8 cellular contexts compared by ENCODE assay signal in the genomic region with DNA sequence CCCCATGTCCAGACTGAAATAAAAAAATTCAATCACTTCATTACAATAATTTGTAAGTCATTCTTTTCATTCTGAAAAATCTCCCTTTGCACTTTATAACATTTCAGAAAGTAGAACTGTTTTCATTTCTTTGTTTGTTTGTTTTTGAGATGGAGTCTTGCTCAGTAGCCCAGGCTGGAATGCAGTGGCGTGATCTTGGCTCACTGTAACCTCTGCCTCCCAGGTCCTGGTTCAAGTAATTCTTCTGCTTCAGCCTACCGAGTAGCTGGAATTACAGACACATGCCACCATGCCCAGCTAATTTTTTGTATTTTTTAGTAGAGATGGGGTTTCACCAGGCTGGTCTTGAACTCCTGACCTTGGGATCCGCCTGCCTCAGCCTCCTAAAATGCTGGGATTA. TPM values are rescaled to one million over a fixed set of nuclear protein-coding genes. Genes with fewer than 3 reads are reported as not detected.
DNase-seq lines count a peak whose midpoint lies in the region; ATAC-seq and TF ChIP-seq lines count a peak whose summit lies in the region.
"Not testable (repeated sequence)": the region's sequence is repeated elsewhere in the genome, so short reads cannot be mapped to it uniquely, and the experiment has no call there.

No MANE protein-coding gene starts in this region.

- H3K4me2 ChIP-seq in smooth muscle cell = not testable (repeated sequence)

- H2AFZ ChIP-seq in ACC112 (ENCODE audit: low read length, unreplicated experiment) (peak overlapping the region; percentile 83), smooth muscle cell (ENCODE audit: low read depth) (peak overlapping the region; percentile 1)

- POLR2A ChIA-PET in activated CD8-positive, alpha-beta T cell treated with anti-CD3 and anti-CD28 coated beads for 36 hours (lab: Charles Lee) = interaction anchor here (1.0 kb wide), 1 partner anchor 95 kb away, joined by 3 read pairs; no protein-coding TSS in a partner anchor
- POLR2A ChIA-PET in MCF 10A (lab: Yijun Ruan, JAX) = interaction anchor here (0.6 to 2.1 kb wide), 3 partner anchors 51 to 79 kb away, joined by 3 to 11 read pairs (median 5); no protein-coding TSS in a partner anchor

- not testable (repeated sequence) for ATAC-seq in activated CD8-positive, alpha-beta T cell treated with anti-CD3 and anti-CD28 coated beads for 36 hours

- H3K36me3 Mint-ChIP-seq in HFFc6 (ENCODE audit: low read depth); activated CD8-positive, alpha-beta T cell treated with anti-CD3 and anti-CD28 coated beads for 36 hours (ENCODE audit: low read depth); activated naive CD8-positive, alpha-beta T cell treated with anti-CD3 and anti-CD28 coated beads for 36 hours; MCF 10A (ENCODE audit: insufficient read depth, unreplicated experiment): not testable (repeated sequence)

- not testable (repeated sequence) for TF ChIP-seq EP300 in esophagus muscularis mucosa (IDR thresholded peaks at IDR 0.05)

- not testable (repeated sequence) for H3K9me3 Mint-ChIP-seq in HFFc6; activated CD8-positive, alpha-beta T cell treated with anti-CD3 and anti-CD28 coated beads for 36 hours; activated naive CD8-positive, alpha-beta T cell treated with anti-CD3 and anti-CD28 coated beads for 36 hours; MCF 10A (ENCODE audit: unreplicated experiment)

- H3K4me3 ChIP-seq in ACC112 (ENCODE audit: low read depth, low read length); esophagus muscularis mucosa; muscle layer of duodenum (ENCODE audit: low read depth in 1 of 2, low read length in 2 of 2); smooth muscle cell: not testable (repeated sequence)

- H3K36me3 ChIP-seq in ACC112 (ENCODE audit: insufficient read depth, low read length); esophagus muscularis mucosa; muscle layer of duodenum (ENCODE audit: control insufficient read depth in 1 of 2, insufficient read depth in 2 of 2, low read length in 2 of 2); smooth muscle cell (ENCODE audit: low read depth): not testable (repeated sequence)

- peaks cover 28% of the 10 kb centered on the region for H3K4me1 Mint-ChIP-seq in HFFc6 (ENCODE audit: low read depth)
- peaks cover 22% of the 10 kb centered on the region for H3K4me1 Mint-ChIP-seq in activated CD8-positive, alpha-beta T cell treated with anti-CD3 and anti-CD28 coated beads for 36 hours (ENCODE audit: low read depth)
- H3K4me1 Mint-ChIP-seq in activated naive CD8-positive, alpha-beta T cell treated with anti-CD3 and anti-CD28 coated beads for 36 hours = peaks cover 20% of the 10 kb centered on the region
- peaks cover 14% of the 10 kb centered on the region for H3K4me1 Mint-ChIP-seq in MCF 10A (ENCODE audit: insufficient read depth, unreplicated experiment)

- H3K27ac Mint-ChIP-seq in HFFc6 (peak overlapping the region; percentile 77), MCF 10A (ENCODE audit: low read depth, unreplicated experiment) (peak overlapping the region; percentile 55)
- peak overlapping the region; percentile 83 for H3K27ac Mint-ChIP-seq in activated CD8-positive, alpha-beta T cell treated with anti-CD3 and anti-CD28 coated beads for 36 hours
- peak overlapping the region; percentile 73 for H3K27ac Mint-ChIP-seq in activated naive CD8-positive, alpha-beta T cell treated with anti-CD3 and anti-CD28 coated beads for 36 hours

- TF ChIP-seq CTCF in HFFc6 (IDR thresholded peaks at IDR 0.05); activated CD8-positive, alpha-beta T cell treated with anti-CD3 and anti-CD28 coated beads for 36 hours (IDR thresholded peaks at IDR 0.05); MCF 10A (IDR thresholded peaks at IDR 0.05; ENCODE audit: unreplicated experiment); esophagus muscularis mucosa (IDR thresholded peaks at IDR 0.05); smooth muscle cell (IDR thresholded peaks at IDR 0.05; ENCODE audit: borderline replicate concordance, insufficient read depth, poor library complexity, severe bottlenecking): not testable (repeated sequence)

- WGBS in esophagus muscularis mucosa = 68% methylated on average over 3 of the region's 3 CpGs
- 62% methylated on average over 3 of the region's 3 CpGs for WGBS in smooth muscle cell (ENCODE audit: low lambda C conversion rate)

- H3K27me3 ChIP-seq in ACC112 (ENCODE audit: insufficient read depth, low read length); esophagus muscularis mucosa; muscle layer of duodenum (ENCODE audit: low read depth, low read length); smooth muscle cell (ENCODE audit: low read depth): not testable (repeated sequence)

- H3K4me3 Mint-ChIP-seq in HFFc6 = peak overlapping the region; percentile 57
- not testable (repeated sequence) for H3K4me3 Mint-ChIP-seq in activated CD8-positive, alpha-beta T cell treated with anti-CD3 and anti-CD28 coated beads for 36 hours; activated naive CD8-positive, alpha-beta T cell treated with anti-CD3 and anti-CD28 coated beads for 36 hours; MCF 10A (ENCODE audit: unreplicated experiment)

- not testable (repeated sequence) for H3K27me3 Mint-ChIP-seq in HFFc6 (ENCODE audit: insufficient read depth); activated CD8-positive, alpha-beta T cell treated with anti-CD3 and anti-CD28 coated beads for 36 hours; activated naive CD8-positive, alpha-beta T cell treated with anti-CD3 and anti-CD28 coated beads for 36 hours; MCF 10A (ENCODE audit: insufficient read depth, unreplicated experiment)

- BruUV-seq in MCF 10A (replicated peaks; lab: Mats Ljungman, UMichigan) = not testable (repeated sequence)

- H3F3A ChIP-seq in smooth muscle cell (ENCODE audit: low read depth) = not testable (repeated sequence)

- DNase-seq in HFFc6; activated CD8-positive, alpha-beta T cell treated with anti-CD3 and anti-CD28 coated beads for 36 hours; activated naive CD8-positive, alpha-beta T cell treated with anti-CD3 and anti-CD28 coated beads for 36 hours; MCF 10A (ENCODE audit: unreplicated experiment); esophagus muscularis mucosa (ENCODE audit: extremely low spot score); smooth muscle cell (lab: John Stamatoyannopoulos, UW; ENCODE audit: unreplicated experiment): not testable (repeated sequence)

- not testable (repeated sequence) for H3K9ac ChIP-seq in smooth muscle cell (ENCODE audit: low read depth)

- intact Hi-C loops in activated CD8-positive, alpha-beta T cell treated with anti-CD3 and anti-CD28 coated beads for 36 hours (cut with micrococcal nuclease) = loop anchor here (2.0 to 5.0 kb wide), 2 partner anchors 64 to 79 kb away; partner anchors contain the start of gene ECHDC1
- intact Hi-C loops in MCF 10A (cut with micrococcal nuclease) = loop anchor here (5.0 kb wide), 1 partner anchor 94 kb away; no protein-coding TSS in a partner anchor
- intact Hi-C loops in esophagus muscularis mucosa (cut with DNase I) = loop anchor here (2.0 kb wide), 1 partner anchor 118 kb away; no protein-coding TSS in a partner anchor

- peak overlapping the region; percentile 56; the same call in 1 of the 2 replicates for H3K27ac ChIP-seq in ACC112 (ENCODE audit: low read depth, low read length)
- peak overlapping the region; percentile 51 to 64 (median 56) for H3K27ac ChIP-seq in esophagus muscularis mucosa (replicated peaks in 1 of 4)
- H3K27ac ChIP-seq in muscle layer of duodenum (ENCODE audit: low read length) = peak overlapping the region; percentile 37
- not testable (repeated sequence) for H3K27ac ChIP-seq in smooth muscle cell (ENCODE audit: low read depth)

- H3K79me2 ChIP-seq in ACC112 (ENCODE audit: control insufficient read depth, insufficient read depth, low read length, unreplicated experiment); smooth muscle cell (ENCODE audit: low read depth): not testable (repeated sequence)

- H4K20me1 ChIP-seq in smooth muscle cell (ENCODE audit: low read depth) = not testable (repeated sequence)

- TF ChIP-seq POLR2A in esophagus muscularis mucosa (IDR thresholded peaks at IDR 0.05; ENCODE audit: low read depth) = not testable (repeated sequence)

- peaks cover 17% of the 10 kb centered on the region for H3K4me1 ChIP-seq in ACC112 (ENCODE audit: control insufficient read depth, insufficient read depth, low read length, unreplicated experiment)
- H3K4me1 ChIP-seq in esophagus muscularis mucosa = peaks cover 0 to 26% (median 17%) of the 10 kb centered on the region in 4 donors
- not testable (repeated sequence) for H3K4me1 ChIP-seq in muscle layer of duodenum (ENCODE audit: control insufficient read depth in 1 of 2, insufficient read depth in 2 of 2, low read length in 2 of 2); smooth muscle cell (ENCODE audit: low read depth)

- CTCF ChIA-PET in activated CD8-positive, alpha-beta T cell treated with anti-CD3 and anti-CD28 coated beads for 36 hours (lab: Charles Lee) = interaction anchor here (0.8 to 1.6 kb wide), 7 partner anchors 63 to 156 kb away, joined by 3 to 7 read pairs (median 3); no protein-coding TSS in a partner anchor
- CTCF ChIA-PET in MCF 10A (lab: Yijun Ruan, JAX) = interaction anchor here (0.5 to 5.2 kb wide), 29 partner anchors 8 to 1414 kb away, joined by 3 to 36 read pairs (median 4); partner anchors contain the start of gene ECHDC1

- H3K9me3 ChIP-seq in esophagus muscularis mucosa; muscle layer of duodenum (ENCODE audit: control insufficient read depth in 1 of 2, low read length in 2 of 2); smooth muscle cell (replicated peaks; ENCODE audit: low read depth): not testable (repeated sequence)

RNA-seq across cellular contexts. Expression of gene KIAA0408, which starts 38.0 kb away (rescaled TPM):
- total RNA-seq in HFFc6 (2021; fragmentation: NEBNext Ultra II Directional; extraction: Animal tissue kit (Norgen Biotek cat#: 25700)) = 1 to 10 TPM; 1.4 to 3.5 (median 2.3) TPM
- total RNA-seq in activated CD8-positive, alpha-beta T cell treated with anti-CD3 and anti-CD28 coated beads for 36 hours = 1 to 10 TPM; 1.8 to 2.6 TPM
- total RNA-seq in activated naive CD8-positive, alpha-beta T cell treated with anti-CD3 and anti-CD28 coated beads for 36 hours = 1 to 10 TPM; 2.3 to 3.1 TPM
- total RNA-seq in MCF 10A (2022) = not detected in 2 replicates
- total RNA-seq in esophagus muscularis mucosa = 10 to 100 TPM; 19.1 to 41.5 (median 29.7) TPM
- 3.6 and 8.9 TPM in 2 replicates for total RNA-seq in smooth muscle cell
- 1.9 and 2.8 TPM in 2 replicates for polyA plus RNA-seq in smooth muscle cell
